In the genomic region with DNA sequence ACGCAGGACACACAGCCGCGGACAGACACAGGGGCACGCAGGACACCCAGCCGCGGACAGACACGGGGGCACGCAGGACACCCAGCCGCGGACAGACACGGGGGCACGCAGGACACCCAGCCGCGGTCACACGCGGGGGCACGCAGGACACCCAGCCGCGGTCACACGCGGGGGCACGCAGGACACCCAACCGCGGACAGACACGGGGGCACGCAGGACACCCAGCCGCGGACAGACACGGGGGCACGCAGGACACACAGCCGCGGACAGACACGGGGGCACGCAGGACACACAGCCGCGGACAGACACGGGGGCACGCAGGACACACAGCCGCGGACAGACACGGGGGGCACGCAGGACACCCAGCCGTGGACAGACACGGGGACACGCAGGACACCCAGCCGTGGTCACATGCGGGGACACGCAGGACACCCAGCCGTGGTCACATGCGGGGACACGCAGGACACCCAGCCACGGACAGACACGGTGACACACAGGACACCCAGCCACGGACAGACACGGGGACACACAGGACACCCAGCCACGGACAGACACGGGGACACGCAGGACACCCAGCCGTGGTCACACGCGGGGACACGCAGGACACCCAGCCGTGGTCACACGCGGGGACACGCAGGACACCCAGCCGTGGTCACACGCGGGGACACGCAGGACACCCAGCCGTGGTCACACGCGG, we compare ENCODE assay signal across 10 cellular contexts. TPM values are rescaled to one million over a fixed set of nuclear protein-coding genes. Genes with fewer than 3 reads are reported as not detected.
"Had no signal": no experiment of that assay in that cellular context is flagged by ENCODE, and none has a peak within 500 bp of the region (broad histone marks: within the 10 kb centered on the region; RNA-seq: fewer than 3 reads in every experiment).

No MANE protein-coding gene starts in this region.

RNA-seq across cellular contexts. Expression of gene CFAP74, which starts 21.8 kb away (rescaled TPM):
- total RNA-seq: OCI-LY7, PC-3, Right ventricle myocardium superior, RPMI7951, SJCRH30, SJSA1, SK-MEL-5 had no signal
- polyA plus RNA-seq: SK-N-SH had no signal

RNA-seq across cellular contexts. Expression of gene GABRD, which starts 37.4 kb away (rescaled TPM):
- total RNA-seq: OCI-LY7, PC-3, PC-9, Peyer's patch, RPMI7951, SJCRH30, SJSA1 had no signal
